In the genomic region with DNA sequence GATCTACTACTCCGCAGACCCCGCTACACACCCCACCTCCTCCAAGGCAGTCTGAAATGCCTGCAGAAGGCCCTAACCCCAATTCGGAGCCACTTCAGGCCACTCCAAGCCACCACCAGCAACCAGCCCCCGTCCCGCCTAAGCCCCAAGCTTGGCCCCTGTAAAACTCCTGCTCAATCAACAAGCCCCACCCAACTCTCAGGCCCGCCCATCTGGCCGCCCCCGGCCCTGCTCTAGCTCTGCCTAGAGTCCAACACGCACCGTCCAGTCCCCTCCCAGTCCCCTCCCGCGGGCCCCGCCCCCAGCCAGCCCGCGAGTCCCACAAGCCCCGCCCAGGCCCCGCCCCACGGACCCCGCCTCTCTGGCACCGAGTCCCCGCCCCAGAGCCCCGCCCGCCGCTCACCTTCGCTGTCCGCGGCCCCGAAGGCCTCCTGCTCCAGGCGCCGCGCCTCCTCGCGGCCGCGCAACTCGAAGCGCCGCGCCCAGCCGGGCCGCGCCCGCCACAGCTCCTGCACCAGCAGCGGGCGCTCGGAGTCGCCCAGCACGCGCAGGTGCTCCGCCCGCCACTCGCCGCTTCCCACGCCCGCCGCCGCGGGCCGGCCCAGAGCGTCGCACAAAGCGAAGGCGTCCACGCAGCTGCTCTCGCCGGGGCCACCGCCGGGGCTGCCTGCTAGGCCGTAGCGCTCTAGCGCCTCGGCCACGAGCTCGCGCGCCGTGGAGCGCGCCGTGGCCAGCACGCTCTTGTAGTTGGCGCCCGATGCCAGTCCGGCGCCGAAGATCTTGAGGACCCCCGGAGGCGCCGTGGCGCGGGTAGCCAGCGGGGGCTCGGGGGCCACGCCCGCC, we compare ENCODE assay signal across 8 cellular contexts. TPM values are rescaled to one million over a fixed set of nuclear protein-coding genes. Genes with fewer than 3 reads are reported as not detected.
DNase-seq lines count a peak whose midpoint lies in the region; ATAC-seq and TF ChIP-seq lines count a peak whose summit lies in the region.

No MANE protein-coding gene starts in this region.

- CTCF ChIA-PET in A673 (lab: Charles Lee) = interaction anchor here (0.5 to 1.5 kb wide), 4 partner anchors 14 to 232 kb away, joined by 3 to 4 read pairs (median 3); no protein-coding TSS in a partner anchor
- CTCF ChIA-PET in activated CD8-positive, alpha-beta T cell treated with anti-CD3 and anti-CD28 coated beads for 36 hours (lab: Charles Lee) = interaction anchor here (0.9 to 3.0 kb wide), 13 partner anchors 11 to 255 kb away, joined by 3 to 19 read pairs (median 4); a partner anchor contains a TSS

- no peaks in the 10 kb centered on the region for H3K36me3 ChIP-seq in A673 (ENCODE audit: insufficient read depth, low read length, poor library complexity, severe bottlenecking)
- no peaks in the 10 kb centered on the region for H3K36me3 ChIP-seq in ectodermal cell (ENCODE audit: control insufficient read depth, insufficient read depth, low read length)
- H3K36me3 ChIP-seq in lung (ENCODE audit: control insufficient read depth in 2 of 2, insufficient read depth in 2 of 2, low read length in 2 of 2) = peaks cover 0 to 7% of the 10 kb centered on the region in 2 donors

- BruUV-seq in A673 (replicated peaks; lab: Mats Ljungman, UMichigan) = no TSS peak

- H3K4me3 ChIP-seq in A673 (ENCODE audit: low read depth, low read length, poor library complexity, severe bottlenecking) (peak overlapping the region; percentile 59), ectodermal cell (ENCODE audit: insufficient read depth, low read depth, low read length) (peak overlapping the region; percentile 51), lung (peak overlapping the region; percentile 58)

- intact Hi-C loops in A673 (cut with micrococcal nuclease; ENCODE audit: unreplicated experiment) = loop anchor here (5.0 kb wide), 1 partner anchor 91 kb away; a partner anchor contains a TSS
- intact Hi-C loops in activated CD8-positive, alpha-beta T cell treated with anti-CD3 and anti-CD28 coated beads for 36 hours (cut with micrococcal nuclease) = no loop called here

- POLR2A ChIA-PET in A673 (lab: Charles Lee; ENCODE audit: low non-redundant PET) = interaction anchor here (0.6 kb wide), 1 partner anchor 15 kb away, joined by 9 read pairs; no protein-coding TSS in a partner anchor
- POLR2A ChIA-PET in activated CD8-positive, alpha-beta T cell treated with anti-CD3 and anti-CD28 coated beads for 36 hours (lab: Charles Lee) = interaction anchor here (0.6 to 1.4 kb wide), 7 partner anchors 13 to 1140 kb away, joined by 3 to 5 read pairs (median 4); a partner anchor contains a TSS

- TF ChIP-seq CTCF in A673 (conservative IDR thresholded peaks at IDR 0.05; ENCODE audit: low read depth, low read length) (peak; percentile 45; the same call in 1 of the 2 replicates), lung (IDR thresholded peaks at IDR 0.05; ENCODE audit: control extremely low read depth, extremely low read depth) (peak; percentile 32)
- no peak for TF ChIP-seq CTCF in activated CD8-positive, alpha-beta T cell treated with anti-CD3 and anti-CD28 coated beads for 36 hours (IDR thresholded peaks at IDR 0.05)

- H3K9me3 ChIP-seq in A673 (ENCODE audit: low read depth, low read length, poor library complexity, severe bottlenecking) (no peaks in the 10 kb centered on the region), ectodermal cell (ENCODE audit: control insufficient read depth, low read length) (no peaks in the 10 kb centered on the region), lung (ENCODE audit: control insufficient read depth in 2 of 2, insufficient read depth in 1 of 2, low read length in 1 of 2) (no peaks in the 10 kb centered on the region)

- 2% methylated on average over 95 of the region's 95 CpGs for WGBS in ectodermal cell, 2 experiments
- 1 to 3% methylated on average over 48 to 95 of the region's 95 CpGs for WGBS in lung, 2 donors

- H3K27me3 ChIP-seq in A673 (replicated peaks; ENCODE audit: insufficient read depth, low read depth, low read length, poor library complexity) (no peaks in the 10 kb centered on the region), ectodermal cell (ENCODE audit: control insufficient read depth, insufficient read depth, low read length, poor library complexity, severe bottlenecking) (peaks cover 25% of the 10 kb centered on the region), lung (ENCODE audit: control insufficient read depth, insufficient read depth) (no peaks in the 10 kb centered on the region)

- ATAC-seq in GM18909 (IDR thresholded peaks at IDR 0.05; ENCODE audit: poor library complexity, unreplicated experiment) (peak; percentile 86), HG03521 (IDR thresholded peaks at IDR 0.05; ENCODE audit: unreplicated experiment) (peak; percentile 75), lung (ENCODE audit: insufficient read depth, low FRiP score) (peak; percentile 93)
- peak; percentile 93 for ATAC-seq in activated CD8-positive, alpha-beta T cell treated with anti-CD3 and anti-CD28 coated beads for 36 hours

- H3K36me3 Mint-ChIP-seq in activated CD8-positive, alpha-beta T cell treated with anti-CD3 and anti-CD28 coated beads for 36 hours (ENCODE audit: low read depth) = no peaks in the 10 kb centered on the region

- H3K27me3 Mint-ChIP-seq in activated CD8-positive, alpha-beta T cell treated with anti-CD3 and anti-CD28 coated beads for 36 hours = peaks cover 6% of the 10 kb centered on the region

- peak overlapping the region; percentile 38 for H3K4me3 Mint-ChIP-seq in activated CD8-positive, alpha-beta T cell treated with anti-CD3 and anti-CD28 coated beads for 36 hours

- H3K4me1 ChIP-seq in A673 (ENCODE audit: insufficient read depth, low read length, poor library complexity, severe bottlenecking) (peaks cover 21% of the 10 kb centered on the region), ectodermal cell (ENCODE audit: control insufficient read depth, insufficient read depth, low read length) (peaks cover 5% of the 10 kb centered on the region), lung (ENCODE audit: control insufficient read depth in 2 of 2, insufficient read depth in 2 of 2, low read length in 2 of 2) (peaks cover 0 to 18% of the 10 kb centered on the region in 2 donors)

- H3K9me3 Mint-ChIP-seq in activated CD8-positive, alpha-beta T cell treated with anti-CD3 and anti-CD28 coated beads for 36 hours = no peaks in the 10 kb centered on the region

- peaks cover 16% of the 10 kb centered on the region for H3K4me1 Mint-ChIP-seq in activated CD8-positive, alpha-beta T cell treated with anti-CD3 and anti-CD28 coated beads for 36 hours (ENCODE audit: low read depth)

- peak overlapping the region; percentile 32 for H3K27ac Mint-ChIP-seq in activated CD8-positive, alpha-beta T cell treated with anti-CD3 and anti-CD28 coated beads for 36 hours

- H3K27ac ChIP-seq in A673 (ENCODE audit: low read depth, low read length, poor library complexity, severe bottlenecking) (peak overlapping the region; percentile 73), ectodermal cell (ENCODE audit: insufficient read depth, low read depth, low read length, poor library complexity, severe bottlenecking) (no peak overlapping the region), lung (ENCODE audit: low read depth in 1 of 2, low read length in 1 of 2) (peak overlapping the region; percentile 68 to 80)

- DNase-seq in A673 (ENCODE audit: low spot score) = peak; percentile 94
- DNase-seq in NCI-H748 treated with DMSO at 0.1 percent for 48 hours (lab: John Stamatoyannopoulos, UW) = peak; percentile 89
- DNase-seq in activated CD8-positive, alpha-beta T cell treated with anti-CD3 and anti-CD28 coated beads for 36 hours = peak; percentile 96
- DNase-seq in lung (ENCODE audit: low spot score) = peak; percentile 94
- DNase-seq in stimulated activated CD4-positive, alpha-beta T cell treated with anti-CD3 and anti-CD28 coated beads, Interleukin-4, amount 100 ng/mL, for 48 hours (ENCODE audit: low read depth in 2 of 2) = peak; percentile 94 to 99

RNA-seq across cellular contexts. Expression of a gene that starts 1.6 kb away (rescaled TPM):
- total RNA-seq in A673 (2021) (3.8 and 5.0 TPM in 2 replicates), lung (10 to 100 TPM; 26.2 to 32.8 TPM)
- 1 to 10 TPM in 1 of 2 experiments, under 1 TPM in 1; 0.72 to 1.2 TPM for total RNA-seq in activated CD8-positive, alpha-beta T cell treated with anti-CD3 and anti-CD28 coated beads for 36 hours
- polyA plus RNA-seq in ectodermal cell (2013, experiment 1 of 4) = 2.0 TPM
- polyA plus RNA-seq in ectodermal cell (2013, experiment 2 of 4) = 2.5 TPM
- polyA plus RNA-seq in ectodermal cell (2013, experiment 3 of 4) = 2.7 TPM
- polyA plus RNA-seq in ectodermal cell (2013, experiment 4 of 4) = 2.5 TPM
- 10 to 100 TPM; 24.7 to 37.9 TPM for polyA plus RNA-seq in lung

RNA-seq across cellular contexts. Expression of a gene that starts 7.9 kb away (rescaled TPM):
- total RNA-seq in A673 (2021) = not detected in 2 replicates
- total RNA-seq in activated CD8-positive, alpha-beta T cell treated with anti-CD3 and anti-CD28 coated beads for 36 hours = not detected
- 0.72 TPM for polyA plus RNA-seq in ectodermal cell (2013, experiment 1 of 4)
- 0.68 TPM for polyA plus RNA-seq in ectodermal cell (2013, experiment 2 of 4)
- polyA plus RNA-seq in ectodermal cell (2013, experiment 3 of 4) = 0.37 TPM
- 1.3 TPM for polyA plus RNA-seq in ectodermal cell (2013, experiment 4 of 4)
- 1 to 10 TPM; 1.2 to 3.1 TPM for total RNA-seq in lung
- 1 to 10 TPM in 1 of 2 donors, under 1 TPM in 1; 0.97 to 2.4 TPM for polyA plus RNA-seq in lung

RNA-seq across cellular contexts. Expression of a gene that starts 13.7 kb away (rescaled TPM):
- total RNA-seq in A673 (2021) (0.06 and 0.15 TPM in 2 replicates), lung (10 to 100 TPM in 1 of 2 donors, 1 to 10 TPM in 1; 5.1 to 12.4 TPM)
- under 1 TPM; 0.09 to 0.11 TPM for total RNA-seq in activated CD8-positive, alpha-beta T cell treated with anti-CD3 and anti-CD28 coated beads for 36 hours
- 2.6 TPM for polyA plus RNA-seq in ectodermal cell (2013, experiment 1 of 4)
- 2.1 TPM for polyA plus RNA-seq in ectodermal cell (2013, experiment 2 of 4)
- 1.0 TPM for polyA plus RNA-seq in ectodermal cell (2013, experiment 3 of 4)
- polyA plus RNA-seq in ectodermal cell (2013, experiment 4 of 4) = 1.3 TPM
- 1 to 10 TPM; 5.5 to 8.6 TPM for polyA plus RNA-seq in lung

RNA-seq across cellular contexts. Expression of a gene that starts 16.5 kb away (rescaled TPM):
- not detected in 2 replicates for total RNA-seq in A673 (2021)
- total RNA-seq in activated CD8-positive, alpha-beta T cell treated with anti-CD3 and anti-CD28 coated beads for 36 hours = not detected
- not detected for polyA plus RNA-seq in ectodermal cell (2013, experiment 1 of 4)
- polyA plus RNA-seq in ectodermal cell (2013, experiment 2 of 4) = not detected
- polyA plus RNA-seq in ectodermal cell (2013, experiment 3 of 4) = not detected
- polyA plus RNA-seq in ectodermal cell (2013, experiment 4 of 4) = not detected
- not detected for total RNA-seq in lung
- polyA plus RNA-seq in lung = not detected

RNA-seq across cellular contexts. Expression of a gene that starts 19.3 kb away (rescaled TPM):
- total RNA-seq in A673 (2021) = 4.7 and 5.9 TPM in 2 replicates
- 1 to 10 TPM in 1 of 2 experiments, under 1 TPM in 1; 0.56 to 1.0 TPM for total RNA-seq in activated CD8-positive, alpha-beta T cell treated with anti-CD3 and anti-CD28 coated beads for 36 hours
- 2.7 TPM for polyA plus RNA-seq in ectodermal cell (2013, experiment 1 of 4)
- 2.3 TPM for polyA plus RNA-seq in ectodermal cell (2013, experiment 2 of 4)
- 1.2 TPM for polyA plus RNA-seq in ectodermal cell (2013, experiment 3 of 4)
- 1.4 TPM for polyA plus RNA-seq in ectodermal cell (2013, experiment 4 of 4)
- total RNA-seq in lung = 1 to 10 TPM; 1.3 to 1.5 TPM
- polyA plus RNA-seq in lung = 1 to 10 TPM in 1 of 2 donors, under 1 TPM in 1; 0.48 to 1.2 TPM
